ENCODE assay signal across 1 cellular context in genomic region chr7:25314094-25314708, GRCh38.
TF ChIP-seq lines count a peak whose summit lies in the region.

No MANE protein-coding gene starts in this region.

TF ChIP-seq in GM23338, 12 proteins besides CTCF, POLR2A, EP300 and RAD21:
- TF ChIP-seq ZNF462 (CRISPR knock-in tag; IDR thresholded peaks at IDR 0.05), result no peak
- no peak for TF ChIP-seq REST (IDR thresholded peaks at IDR 0.05; ENCODE audit: unreplicated experiment)
- TF ChIP-seq NANOG (IDR thresholded peaks at IDR 0.05; ENCODE audit: borderline replicate concordance), result no peak
- no peak for TF ChIP-seq CREB1 (CRISPR knock-in tag; IDR thresholded peaks at IDR 0.05; ENCODE audit: low read depth)
- no peak for TF ChIP-seq ETS1 (IDR thresholded peaks at IDR 0.05)
- TF ChIP-seq JUNB (IDR thresholded peaks at IDR 0.05; ENCODE audit: unreplicated experiment), result no peak
- TF ChIP-seq STAT1 (IDR thresholded peaks at IDR 0.05; ENCODE audit: unreplicated experiment), result no peak
- no peak for TF ChIP-seq ZNF114 (CRISPR knock-in tag; IDR thresholded peaks at IDR 0.05)
- no peak for TF ChIP-seq ZNF331 (CRISPR knock-in tag; IDR thresholded peaks at IDR 0.05; ENCODE audit: low read depth)
